Comparison of ENCODE assay signal across 18 cellular contexts in the genomic region with DNA sequence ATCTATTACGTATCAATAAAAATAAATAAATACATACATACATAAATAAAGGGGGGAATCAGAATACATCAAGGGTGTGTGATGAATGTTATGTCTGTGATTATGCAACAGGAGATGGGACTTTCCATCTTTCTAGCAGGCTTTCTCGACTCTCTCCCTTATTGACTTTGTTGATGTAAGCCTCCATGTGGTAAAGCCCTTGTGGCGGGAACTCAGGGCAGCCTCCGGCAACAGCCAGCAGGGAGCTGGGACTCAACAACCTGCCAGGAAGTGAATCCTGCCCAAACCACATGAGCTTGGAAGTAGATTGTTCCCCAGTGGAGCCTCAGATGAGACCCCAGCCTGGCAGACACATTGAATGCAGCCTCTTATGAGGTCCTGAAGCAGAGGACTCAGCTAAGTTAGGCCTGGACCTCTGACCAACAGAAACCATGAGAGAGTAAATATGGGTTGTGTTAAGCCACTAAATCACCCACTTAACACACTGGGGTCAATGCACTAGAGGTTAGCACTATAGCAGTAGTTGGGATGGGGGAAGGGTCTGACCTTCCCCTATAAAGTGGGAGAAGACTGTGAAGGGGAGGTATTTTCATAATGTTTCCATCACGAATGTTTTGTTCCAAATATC.
DNase-seq lines count a peak whose midpoint lies in the region; ATAC-seq and TF ChIP-seq lines count a peak whose summit lies in the region.
"Had no signal": no experiment of that assay in that cellular context is flagged by ENCODE, and none has a peak within 500 bp of the region (broad histone marks: within the 10 kb centered on the region; RNA-seq: fewer than 3 reads in every experiment).

No MANE protein-coding gene starts in this region.

- no peaks in the 10 kb centered on the region for H3K36me3 ChIP-seq in SK-N-MC (ENCODE audit: insufficient read depth, low read length)
- no peaks in the 10 kb centered on the region for H3K36me3 ChIP-seq in mucosa of descending colon (ENCODE audit: low read depth)

- no peak overlapping the region for H3K27ac ChIP-seq in SK-N-MC

- intact Hi-C loops in mucosa of descending colon (cut with DNase I, micrococcal nuclease), result no loop called here
- intact Hi-C loops in activated CD8-positive, alpha-beta T cell treated with anti-CD3 and anti-CD28 coated beads for 36 hours (cut with micrococcal nuclease), result no loop called here

- TF ChIP-seq CTCF in nephron (IDR thresholded peaks at IDR 0.05; ENCODE audit: unreplicated experiment in 3 of 3) (no peak), mucosa of descending colon (IDR thresholded peaks at IDR 0.05) (no peak)
- no peak for TF ChIP-seq CTCF in activated CD8-positive, alpha-beta T cell treated with anti-CD3 and anti-CD28 coated beads for 36 hours (IDR thresholded peaks at IDR 0.05)

- CTCF ChIA-PET in activated CD8-positive, alpha-beta T cell treated with anti-CD3 and anti-CD28 coated beads for 36 hours (lab: Charles Lee), result interaction anchor here (1.4 kb wide), 1 partner anchor 43 kb away, joined by 3 read pairs; no protein-coding TSS in a partner anchor

- H3K9ac ChIP-seq in SK-N-MC (ENCODE audit: insufficient read length), result no peak overlapping the region

- H3K4me3 Mint-ChIP-seq in nephron, result no peak overlapping the region
- no peak overlapping the region for H3K4me3 Mint-ChIP-seq in activated CD8-positive, alpha-beta T cell treated with anti-CD3 and anti-CD28 coated beads for 36 hours
- H3K4me3 Mint-ChIP-seq: activated naive CD8-positive, alpha-beta T cell treated with anti-CD3 and anti-CD28 coated beads for 36 hours; activated T-cell treated with anti-CD3 and anti-CD28 coated beads, Interleukin-2, amount 50 U/mL, for 24 hours; T-helper 2 cell treated with Interferon-gamma antibody and Interleukin-4, amounts not matched to agents 5 μg/mL and 100 μg/mL, for 36 hours had no signal

- ATAC-seq in mucosa of descending colon, result no peak
- ATAC-seq in activated CD8-positive, alpha-beta T cell treated with anti-CD3 and anti-CD28 coated beads for 36 hours, result no peak
- ATAC-seq: esophagus mucosa had no signal

- peaks cover 53% of the 10 kb centered on the region for H3K4me1 Mint-ChIP-seq in nephron
- H3K4me1 Mint-ChIP-seq in activated CD8-positive, alpha-beta T cell treated with anti-CD3 and anti-CD28 coated beads for 36 hours (ENCODE audit: low read depth), result no peaks in the 10 kb centered on the region
- H3K4me1 Mint-ChIP-seq: activated naive CD8-positive, alpha-beta T cell treated with anti-CD3 and anti-CD28 coated beads for 36 hours had no signal

- H3K9me3 Mint-ChIP-seq in nephron, result no peaks in the 10 kb centered on the region
- no peaks in the 10 kb centered on the region for H3K9me3 Mint-ChIP-seq in activated CD8-positive, alpha-beta T cell treated with anti-CD3 and anti-CD28 coated beads for 36 hours
- H3K9me3 Mint-ChIP-seq: T-helper 2 cell treated with Interferon-gamma antibody and Interleukin-4, amounts not matched to agents 5 μg/mL and 100 μg/mL, for 36 hours had no signal

- H3K9me3 ChIP-seq in SK-N-MC (ENCODE audit: low read depth, low read length) (no peaks in the 10 kb centered on the region), mucosa of descending colon (no peaks in the 10 kb centered on the region)

- H3K27me3 Mint-ChIP-seq in nephron (ENCODE audit: low read depth), result no peaks in the 10 kb centered on the region
- no peaks in the 10 kb centered on the region for H3K27me3 Mint-ChIP-seq in activated CD8-positive, alpha-beta T cell treated with anti-CD3 and anti-CD28 coated beads for 36 hours
- H3K27me3 Mint-ChIP-seq: activated naive CD8-positive, alpha-beta T cell treated with anti-CD3 and anti-CD28 coated beads for 36 hours had no signal

- peak overlapping the region in 2 of 3 experiments; percentile 48 to 62 for H3K27ac Mint-ChIP-seq in nephron
- H3K27ac Mint-ChIP-seq in activated CD8-positive, alpha-beta T cell treated with anti-CD3 and anti-CD28 coated beads for 36 hours, result no peak overlapping the region
- H3K27ac Mint-ChIP-seq: activated naive CD8-positive, alpha-beta T cell treated with anti-CD3 and anti-CD28 coated beads for 36 hours; activated T-cell treated with anti-CD3 and anti-CD28 coated beads, Interleukin-2, amount 50 U/mL, for 24 hours; T-helper 2 cell treated with Interferon-gamma antibody and Interleukin-4, amounts not matched to agents 5 μg/mL and 100 μg/mL, for 36 hours had no signal

- H3K4me3 ChIP-seq in SK-N-MC (no peak overlapping the region), mucosa of descending colon (no peak overlapping the region)

- no peaks in the 10 kb centered on the region for H3K4me1 ChIP-seq in mucosa of descending colon (ENCODE audit: low read depth)

- DNase-seq in ELR (ENCODE audit: low read depth) (peak; percentile 22), SK-N-MC (ENCODE audit: low read depth, low spot score) (peak; percentile 32), fibroblast of peridontal ligament (ENCODE audit: extremely low read depth) (peak; percentile 69), mucosa of descending colon (no peak), pons (ENCODE audit: low spot score) (no peak)
- DNase-seq in activated CD4-positive, CD25-positive, alpha-beta regulatory T cell treated with anti-CD3 and anti-CD28 coated beads, Interleukin-2, amount 50 U/mL, for 72 hours, result no peak
- no peak for DNase-seq in activated CD8-positive, alpha-beta T cell treated with anti-CD3 and anti-CD28 coated beads for 36 hours
- DNase-seq: activated CD4-positive, alpha-beta T cell treated with anti-CD3 and anti-CD28 coated beads, Interleukin-2, amount 50 U/mL, for 1 hour; activated naive CD8-positive, alpha-beta T cell treated with anti-CD3 and anti-CD28 coated beads for 36 hours; activated T-cell treated with anti-CD3 and anti-CD28 coated beads, Interleukin-2, amount 50 U/mL, for 24 hours; midbrain; MM.1S; NCI-H2081 treated with DMSO at 0.1 percent for 48 hours; stimulated activated CD4-positive, alpha-beta T cell treated with anti-CD3 and anti-CD28 coated beads, Interleukin-12 subunit alpha, Interleukin-12 subunit beta, amount 100 ng/mL, for 4 hours; substantia nigra had no signal

- POLR2A ChIA-PET in activated CD8-positive, alpha-beta T cell treated with anti-CD3 and anti-CD28 coated beads for 36 hours (lab: Charles Lee), result no interaction called here

- H3K36me3 Mint-ChIP-seq in nephron (ENCODE audit: low read depth), result no peaks in the 10 kb centered on the region
- H3K36me3 Mint-ChIP-seq in activated CD8-positive, alpha-beta T cell treated with anti-CD3 and anti-CD28 coated beads for 36 hours (ENCODE audit: low read depth), result no peaks in the 10 kb centered on the region
- H3K36me3 Mint-ChIP-seq: activated naive CD8-positive, alpha-beta T cell treated with anti-CD3 and anti-CD28 coated beads for 36 hours had no signal

Comparison
In these comparisons a context has a peak if more than half of its experiments do, and no peak if none do; other contexts are left out.
1. DNase-seq: peak in ELR (single experiment), SK-N-MC (single experiment) and fibroblast of peridontal ligament (single experiment); none in activated CD4-positive, CD25-positive, alpha-beta regulatory T cell treated with anti-CD3 and anti-CD28 coated beads, Interleukin-2, amount 50 U/mL, for 72 hours (single experiment), mucosa of descending colon (0 of 3), activated CD8-positive, alpha-beta T cell treated with anti-CD3 and anti-CD28 coated beads for 36 hours (single experiment) and pons (single experiment).